Comparison of ENCODE assay signal across 1 cellular context in the genomic region with DNA sequence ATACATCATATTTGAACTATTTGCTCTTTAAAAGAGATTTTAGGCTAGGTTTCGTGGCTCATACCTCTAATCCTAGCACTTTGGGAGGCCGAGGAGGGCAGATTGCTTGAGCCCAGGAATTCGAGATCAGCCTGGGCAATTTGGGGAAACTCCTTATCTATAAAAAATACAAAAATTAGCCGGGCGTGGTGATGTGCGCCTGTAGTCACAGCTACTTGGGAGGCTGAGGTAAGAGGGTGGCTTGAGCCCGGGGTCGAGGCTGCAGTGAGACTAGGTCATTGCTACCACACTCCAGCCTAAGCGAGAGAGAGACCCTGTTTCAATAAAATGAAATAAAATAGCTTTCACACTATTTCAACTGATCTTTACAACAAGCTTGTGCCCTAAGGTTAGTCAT.
TF ChIP-seq lines count a peak whose summit lies in the region.

No MANE protein-coding gene starts in this region.

TF ChIP-seq in HCT116, 20 proteins besides CTCF, POLR2A, EP300 and RAD21 (continued from another document):
- no peak for TF ChIP-seq REST (IDR thresholded peaks at IDR 0.05; ENCODE audit: low read depth)
- TF ChIP-seq ELF1 (IDR thresholded peaks at IDR 0.05; ENCODE audit: borderline replicate concordance, low read depth) = no peak
- no peak for TF ChIP-seq EGR1 (IDR thresholded peaks at IDR 0.05; ENCODE audit: low read depth)
- no peak for TF ChIP-seq CBX3 (IDR thresholded peaks at IDR 0.05; ENCODE audit: low read depth)
- TF ChIP-seq, protein P1, sequence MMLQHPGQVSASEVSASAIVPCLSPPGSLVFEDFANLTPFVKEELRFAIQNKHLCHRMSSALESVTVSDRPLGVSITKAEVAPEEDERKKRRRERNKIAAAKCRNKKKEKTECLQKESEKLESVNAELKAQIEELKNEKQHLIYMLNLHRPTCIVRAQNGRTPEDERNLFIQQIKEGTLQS (IDR thresholded peaks at IDR 0.05) = no peak
